Comparison of ENCODE assay signal across 1 cellular context in the genomic region with DNA sequence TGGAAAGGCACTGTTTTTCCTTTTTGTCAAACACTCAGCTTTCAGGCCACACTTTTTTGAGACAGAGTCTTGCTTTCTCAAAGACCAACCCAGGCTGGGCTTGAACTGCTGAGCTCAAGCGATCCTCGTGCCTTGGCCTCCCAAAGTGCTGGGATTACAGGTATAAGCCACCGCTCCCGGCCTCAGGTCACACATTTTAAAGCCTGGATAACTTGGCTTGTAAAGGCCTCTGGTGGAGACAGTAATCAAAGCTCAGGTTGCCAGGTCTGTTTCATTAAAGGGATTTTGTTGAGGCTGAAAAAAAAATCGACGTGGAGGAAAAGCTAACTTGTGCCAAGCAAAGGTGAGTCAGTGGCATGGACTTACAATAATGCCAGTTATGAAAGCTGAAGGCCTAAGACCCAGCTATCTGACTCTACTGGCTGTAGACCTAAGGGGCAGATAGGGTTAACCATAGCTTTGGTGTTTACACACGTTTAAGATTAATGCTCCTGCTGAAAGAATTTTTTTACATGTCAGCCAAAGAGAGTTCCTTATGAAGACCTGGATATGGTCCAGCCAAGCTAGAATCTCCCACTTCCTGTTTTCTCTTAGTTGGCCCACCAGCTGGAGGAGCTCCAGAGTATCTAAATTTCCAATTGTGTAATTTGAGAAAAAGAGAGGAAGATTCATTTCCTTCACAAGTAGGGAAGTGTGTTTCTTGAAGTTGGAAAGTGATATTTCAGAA.
TF ChIP-seq lines count a peak whose summit lies in the region.

No MANE protein-coding gene starts in this region.

TF ChIP-seq in HepG2, 621 proteins besides CTCF, POLR2A, EP300 and RAD21 (continues in another document):
- TF ChIP-seq JARID2 (CRISPR knock-in tag; IDR thresholded peaks at IDR 0.05; ENCODE audit: insufficient replicate concordance) (no peak), NFATC3 (CRISPR knock-in tag; IDR thresholded peaks at IDR 0.05) (no peak), SIX1 (CRISPR knock-in tag; IDR thresholded peaks at IDR 0.05; ENCODE audit: borderline replicate concordance) (peak; percentile 91), SALL2 (CRISPR knock-in tag; IDR thresholded peaks at IDR 0.05) (no peak), MED13 (CRISPR knock-in tag; IDR thresholded peaks at IDR 0.05) (no peak), MXD4 (CRISPR knock-in tag; IDR thresholded peaks at IDR 0.05) (0 out of 2 replicates have a peak, but pooled peaks have one; percentile 30), NONO (IDR thresholded peaks at IDR 0.05) (no peak), NONO (CRISPR knock-in tag; conservative IDR thresholded peaks at IDR 0.05) (no peak), ZNF260 (CRISPR knock-in tag; IDR thresholded peaks at IDR 0.05; ENCODE audit: borderline replicate concordance, low read depth) (no peak), ZNF282 (IDR thresholded peaks at IDR 0.05; ENCODE audit: partially characterized antibody) (no peak), U2AF2 (IDR thresholded peaks at IDR 0.05; ENCODE audit: low read depth, low read length) (no peak), SOX6 (IDR thresholded peaks at IDR 0.05) (no peak), SOX6 (CRISPR knock-in tag; IDR thresholded peaks at IDR 0.05) (no peak), ZNF788 (CRISPR knock-in tag; IDR thresholded peaks at IDR 0.05; ENCODE audit: borderline replicate concordance) (no peak), ZNF496 (CRISPR knock-in tag; IDR thresholded peaks at IDR 0.05; ENCODE audit: insufficient replicate concordance) (no peak), ZSCAN25 (CRISPR knock-in tag; IDR thresholded peaks at IDR 0.05) (no peak), STAG1 (CRISPR knock-in tag; IDR thresholded peaks at IDR 0.05) (peak; percentile 49), JUNB (CRISPR knock-in tag; IDR thresholded peaks at IDR 0.05; ENCODE audit: borderline replicate concordance) (no peak), HNRNPK (IDR thresholded peaks at IDR 0.05; ENCODE audit: low read depth, low read length, poor library complexity, severe bottlenecking) (no peak), ZMYM3 (CRISPR knock-in tag; IDR thresholded peaks at IDR 0.05) (no peak), ADNP (CRISPR knock-in tag; IDR thresholded peaks at IDR 0.05) (no peak), MIXL1 (CRISPR knock-in tag; IDR thresholded peaks at IDR 0.05) (0 out of 2 replicates have a peak, but pooled peaks have one; percentile 59), CCDC6 (CRISPR knock-in tag; IDR thresholded peaks at IDR 0.05) (no peak), ZNF382 (CRISPR knock-in tag; IDR thresholded peaks at IDR 0.05; ENCODE audit: borderline replicate concordance) (no peak)
- TF ChIP-seq, protein P1, sequence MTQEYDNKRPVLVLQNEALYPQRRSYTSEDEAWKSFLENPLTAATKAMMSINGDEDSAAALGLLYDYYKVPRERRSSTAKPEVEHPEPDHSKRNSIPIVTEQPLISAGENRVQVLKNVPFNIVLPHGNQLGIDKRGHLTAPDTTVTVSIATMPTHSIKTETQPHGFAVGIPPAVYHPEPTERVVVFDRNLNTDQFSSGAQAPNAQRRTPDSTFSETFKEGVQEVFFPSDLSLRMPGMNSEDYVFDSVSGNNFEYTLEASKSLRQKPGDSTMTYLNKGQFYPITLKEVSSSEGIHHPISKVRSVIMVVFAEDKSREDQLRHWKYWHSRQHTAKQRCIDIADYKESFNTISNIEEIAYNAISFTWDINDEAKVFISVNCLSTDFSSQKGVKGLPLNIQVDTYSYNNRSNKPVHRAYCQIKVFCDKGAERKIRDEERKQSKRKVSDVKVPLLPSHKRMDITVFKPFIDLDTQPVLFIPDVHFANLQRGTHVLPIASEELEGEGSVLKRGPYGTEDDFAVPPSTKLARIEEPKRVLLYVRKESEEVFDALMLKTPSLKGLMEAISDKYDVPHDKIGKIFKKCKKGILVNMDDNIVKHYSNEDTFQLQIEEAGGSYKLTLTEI (CRISPR knock-in tag; conservative IDR thresholded peaks at IDR 0.05): no peak
- TF ChIP-seq, protein P2, sequence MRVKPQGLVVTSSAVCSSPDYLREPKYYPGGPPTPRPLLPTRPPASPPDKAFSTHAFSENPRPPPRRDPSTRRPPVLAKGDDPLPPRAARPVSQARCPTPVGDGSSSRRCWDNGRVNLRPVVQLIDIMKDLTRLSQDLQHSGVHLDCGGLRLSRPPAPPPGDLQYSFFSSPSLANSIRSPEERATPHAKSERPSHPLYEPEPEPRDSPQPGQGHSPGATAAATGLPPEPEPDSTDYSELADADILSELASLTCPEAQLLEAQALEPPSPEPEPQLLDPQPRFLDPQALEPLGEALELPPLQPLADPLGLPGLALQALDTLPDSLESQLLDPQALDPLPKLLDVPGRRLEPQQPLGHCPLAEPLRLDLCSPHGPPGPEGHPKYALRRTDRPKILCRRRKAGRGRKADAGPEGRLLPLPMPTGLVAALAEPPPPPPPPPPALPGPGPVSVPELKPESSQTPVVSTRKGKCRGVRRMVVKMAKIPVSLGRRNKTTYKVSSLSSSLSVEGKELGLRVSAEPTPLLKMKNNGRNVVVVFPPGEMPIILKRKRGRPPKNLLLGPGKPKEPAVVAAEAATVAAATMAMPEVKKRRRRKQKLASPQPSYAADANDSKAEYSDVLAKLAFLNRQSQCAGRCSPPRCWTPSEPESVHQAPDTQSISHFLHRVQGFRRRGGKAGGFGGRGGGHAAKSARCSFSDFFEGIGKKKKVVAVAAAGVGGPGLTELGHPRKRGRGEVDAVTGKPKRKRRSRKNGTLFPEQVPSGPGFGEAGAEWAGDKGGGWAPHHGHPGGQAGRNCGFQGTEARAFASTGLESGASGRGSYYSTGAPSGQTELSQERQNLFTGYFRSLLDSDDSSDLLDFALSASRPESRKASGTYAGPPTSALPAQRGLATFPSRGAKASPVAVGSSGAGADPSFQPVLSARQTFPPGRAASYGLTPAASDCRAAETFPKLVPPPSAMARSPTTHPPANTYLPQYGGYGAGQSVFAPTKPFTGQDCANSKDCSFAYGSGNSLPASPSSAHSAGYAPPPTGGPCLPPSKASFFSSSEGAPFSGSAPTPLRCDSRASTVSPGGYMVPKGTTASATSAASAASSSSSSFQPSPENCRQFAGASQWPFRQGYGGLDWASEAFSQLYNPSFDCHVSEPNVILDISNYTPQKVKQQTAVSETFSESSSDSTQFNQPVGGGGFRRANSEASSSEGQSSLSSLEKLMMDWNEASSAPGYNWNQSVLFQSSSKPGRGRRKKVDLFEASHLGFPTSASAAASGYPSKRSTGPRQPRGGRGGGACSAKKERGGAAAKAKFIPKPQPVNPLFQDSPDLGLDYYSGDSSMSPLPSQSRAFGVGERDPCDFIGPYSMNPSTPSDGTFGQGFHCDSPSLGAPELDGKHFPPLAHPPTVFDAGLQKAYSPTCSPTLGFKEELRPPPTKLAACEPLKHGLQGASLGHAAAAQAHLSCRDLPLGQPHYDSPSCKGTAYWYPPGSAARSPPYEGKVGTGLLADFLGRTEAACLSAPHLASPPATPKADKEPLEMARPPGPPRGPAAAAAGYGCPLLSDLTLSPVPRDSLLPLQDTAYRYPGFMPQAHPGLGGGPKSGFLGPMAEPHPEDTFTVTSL (CRISPR knock-in tag; IDR thresholded peaks at IDR 0.05; ENCODE audit: borderline replicate concordance): no peak
- TF ChIP-seq, protein P3, sequence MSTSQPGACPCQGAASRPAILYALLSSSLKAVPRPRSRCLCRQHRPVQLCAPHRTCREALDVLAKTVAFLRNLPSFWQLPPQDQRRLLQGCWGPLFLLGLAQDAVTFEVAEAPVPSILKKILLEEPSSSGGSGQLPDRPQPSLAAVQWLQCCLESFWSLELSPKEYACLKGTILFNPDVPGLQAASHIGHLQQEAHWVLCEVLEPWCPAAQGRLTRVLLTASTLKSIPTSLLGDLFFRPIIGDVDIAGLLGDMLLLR (CRISPR knock-in tag; IDR thresholded peaks at IDR 0.05): no peak
- TF ChIP-seq, protein P4, sequence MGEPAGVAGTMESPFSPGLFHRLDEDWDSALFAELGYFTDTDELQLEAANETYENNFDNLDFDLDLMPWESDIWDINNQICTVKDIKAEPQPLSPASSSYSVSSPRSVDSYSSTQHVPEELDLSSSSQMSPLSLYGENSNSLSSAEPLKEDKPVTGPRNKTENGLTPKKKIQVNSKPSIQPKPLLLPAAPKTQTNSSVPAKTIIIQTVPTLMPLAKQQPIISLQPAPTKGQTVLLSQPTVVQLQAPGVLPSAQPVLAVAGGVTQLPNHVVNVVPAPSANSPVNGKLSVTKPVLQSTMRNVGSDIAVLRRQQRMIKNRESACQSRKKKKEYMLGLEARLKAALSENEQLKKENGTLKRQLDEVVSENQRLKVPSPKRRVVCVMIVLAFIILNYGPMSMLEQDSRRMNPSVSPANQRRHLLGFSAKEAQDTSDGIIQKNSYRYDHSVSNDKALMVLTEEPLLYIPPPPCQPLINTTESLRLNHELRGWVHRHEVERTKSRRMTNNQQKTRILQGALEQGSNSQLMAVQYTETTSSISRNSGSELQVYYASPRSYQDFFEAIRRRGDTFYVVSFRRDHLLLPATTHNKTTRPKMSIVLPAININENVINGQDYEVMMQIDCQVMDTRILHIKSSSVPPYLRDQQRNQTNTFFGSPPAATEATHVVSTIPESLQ (CRISPR knock-in tag; conservative IDR thresholded peaks at IDR 0.05): 0 out of 2 replicates have a peak, but pooled peaks have one; percentile 21
- TF ChIP-seq, protein P5, sequence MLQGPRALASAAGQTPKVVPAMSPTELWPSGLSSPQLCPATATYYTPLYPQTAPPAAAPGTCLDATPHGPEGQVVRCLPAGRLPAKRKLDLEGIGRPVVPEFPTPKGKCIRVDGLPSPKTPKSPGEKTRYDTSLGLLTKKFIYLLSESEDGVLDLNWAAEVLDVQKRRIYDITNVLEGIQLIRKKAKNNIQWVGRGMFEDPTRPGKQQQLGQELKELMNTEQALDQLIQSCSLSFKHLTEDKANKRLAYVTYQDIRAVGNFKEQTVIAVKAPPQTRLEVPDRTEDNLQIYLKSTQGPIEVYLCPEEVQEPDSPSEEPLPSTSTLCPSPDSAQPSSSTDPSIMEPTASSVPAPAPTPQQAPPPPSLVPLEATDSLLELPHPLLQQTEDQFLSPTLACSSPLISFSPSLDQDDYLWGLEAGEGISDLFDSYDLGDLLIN (CRISPR knock-in tag; IDR thresholded peaks at IDR 0.05; ENCODE audit: borderline replicate concordance): no peak
- TF ChIP-seq, protein P6, sequence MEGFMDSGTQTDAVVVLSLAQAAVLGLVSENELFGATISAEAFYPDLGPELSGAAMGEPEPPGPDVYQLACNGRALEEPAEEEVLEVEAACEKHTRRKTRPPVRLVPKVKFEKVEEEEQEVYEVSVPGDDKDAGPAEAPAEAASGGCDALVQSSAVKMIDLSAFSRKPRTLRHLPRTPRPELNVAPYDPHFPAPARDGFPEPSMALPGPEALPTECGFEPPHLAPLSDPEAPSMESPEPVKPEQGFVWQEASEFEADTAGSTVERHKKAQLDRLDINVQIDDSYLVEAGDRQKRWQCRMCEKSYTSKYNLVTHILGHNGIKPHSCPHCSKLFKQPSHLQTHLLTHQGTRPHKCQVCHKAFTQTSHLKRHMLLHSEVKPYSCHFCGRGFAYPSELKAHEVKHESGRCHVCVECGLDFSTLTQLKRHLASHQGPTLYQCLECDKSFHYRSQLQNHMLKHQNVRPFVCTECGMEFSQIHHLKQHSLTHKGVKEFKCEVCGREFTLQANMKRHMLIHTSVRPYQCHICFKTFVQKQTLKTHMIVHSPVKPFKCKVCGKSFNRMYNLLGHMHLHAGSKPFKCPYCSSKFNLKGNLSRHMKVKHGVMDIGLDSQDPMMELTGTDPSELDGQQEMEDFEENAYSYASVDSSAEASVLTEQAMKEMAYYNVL (CRISPR knock-in tag; IDR thresholded peaks at IDR 0.05; ENCODE audit: borderline replicate concordance): 0 out of 2 replicates have a peak, but pooled peaks have one; percentile 27
- TF ChIP-seq, protein P7, sequence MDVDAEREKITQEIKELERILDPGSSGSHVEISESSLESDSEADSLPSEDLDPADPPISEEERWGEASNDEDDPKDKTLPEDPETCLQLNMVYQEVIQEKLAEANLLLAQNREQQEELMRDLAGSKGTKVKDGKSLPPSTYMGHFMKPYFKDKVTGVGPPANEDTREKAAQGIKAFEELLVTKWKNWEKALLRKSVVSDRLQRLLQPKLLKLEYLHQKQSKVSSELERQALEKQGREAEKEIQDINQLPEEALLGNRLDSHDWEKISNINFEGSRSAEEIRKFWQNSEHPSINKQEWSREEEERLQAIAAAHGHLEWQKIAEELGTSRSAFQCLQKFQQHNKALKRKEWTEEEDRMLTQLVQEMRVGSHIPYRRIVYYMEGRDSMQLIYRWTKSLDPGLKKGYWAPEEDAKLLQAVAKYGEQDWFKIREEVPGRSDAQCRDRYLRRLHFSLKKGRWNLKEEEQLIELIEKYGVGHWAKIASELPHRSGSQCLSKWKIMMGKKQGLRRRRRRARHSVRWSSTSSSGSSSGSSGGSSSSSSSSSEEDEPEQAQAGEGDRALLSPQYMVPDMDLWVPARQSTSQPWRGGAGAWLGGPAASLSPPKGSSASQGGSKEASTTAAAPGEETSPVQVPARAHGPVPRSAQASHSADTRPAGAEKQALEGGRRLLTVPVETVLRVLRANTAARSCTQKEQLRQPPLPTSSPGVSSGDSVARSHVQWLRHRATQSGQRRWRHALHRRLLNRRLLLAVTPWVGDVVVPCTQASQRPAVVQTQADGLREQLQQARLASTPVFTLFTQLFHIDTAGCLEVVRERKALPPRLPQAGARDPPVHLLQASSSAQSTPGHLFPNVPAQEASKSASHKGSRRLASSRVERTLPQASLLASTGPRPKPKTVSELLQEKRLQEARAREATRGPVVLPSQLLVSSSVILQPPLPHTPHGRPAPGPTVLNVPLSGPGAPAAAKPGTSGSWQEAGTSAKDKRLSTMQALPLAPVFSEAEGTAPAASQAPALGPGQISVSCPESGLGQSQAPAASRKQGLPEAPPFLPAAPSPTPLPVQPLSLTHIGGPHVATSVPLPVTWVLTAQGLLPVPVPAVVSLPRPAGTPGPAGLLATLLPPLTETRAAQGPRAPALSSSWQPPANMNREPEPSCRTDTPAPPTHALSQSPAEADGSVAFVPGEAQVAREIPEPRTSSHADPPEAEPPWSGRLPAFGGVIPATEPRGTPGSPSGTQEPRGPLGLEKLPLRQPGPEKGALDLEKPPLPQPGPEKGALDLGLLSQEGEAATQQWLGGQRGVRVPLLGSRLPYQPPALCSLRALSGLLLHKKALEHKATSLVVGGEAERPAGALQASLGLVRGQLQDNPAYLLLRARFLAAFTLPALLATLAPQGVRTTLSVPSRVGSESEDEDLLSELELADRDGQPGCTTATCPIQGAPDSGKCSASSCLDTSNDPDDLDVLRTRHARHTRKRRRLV (CRISPR knock-in tag; IDR thresholded peaks at IDR 0.05): no peak; the same call in 1 of the 2 replicates
- TF ChIP-seq, protein P8, sequence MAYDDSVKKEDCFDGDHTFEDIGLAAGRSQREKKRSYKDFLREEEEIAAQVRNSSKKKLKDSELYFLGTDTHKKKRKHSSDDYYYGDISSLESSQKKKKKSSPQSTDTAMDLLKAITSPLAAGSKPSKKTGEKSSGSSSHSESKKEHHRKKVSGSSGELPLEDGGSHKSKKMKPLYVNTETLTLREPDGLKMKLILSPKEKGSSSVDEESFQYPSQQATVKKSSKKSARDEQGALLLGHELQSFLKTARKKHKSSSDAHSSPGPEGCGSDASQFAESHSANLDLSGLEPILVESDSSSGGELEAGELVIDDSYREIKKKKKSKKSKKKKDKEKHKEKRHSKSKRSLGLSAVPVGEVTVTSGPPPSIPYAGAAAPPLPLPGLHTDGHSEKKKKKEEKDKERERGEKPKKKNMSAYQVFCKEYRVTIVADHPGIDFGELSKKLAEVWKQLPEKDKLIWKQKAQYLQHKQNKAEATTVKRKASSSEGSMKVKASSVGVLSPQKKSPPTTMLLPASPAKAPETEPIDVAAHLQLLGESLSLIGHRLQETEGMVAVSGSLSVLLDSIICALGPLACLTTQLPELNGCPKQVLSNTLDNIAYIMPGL (CRISPR knock-in tag; IDR thresholded peaks at IDR 0.05; ENCODE audit: borderline replicate concordance in 1 of 2, low read depth in 1 of 2): peak; percentile 50 to 54; a peak in 2 of 4 replicates
